Comparison of ENCODE assay signal across 9 cellular contexts in genomic region chr6:157036245-157036681, GRCh38.
DNase-seq lines count a peak whose midpoint lies in the region; ATAC-seq and TF ChIP-seq lines count a peak whose summit lies in the region.
"Had no signal": no experiment of that assay in that cellular context is flagged by ENCODE, and none has a peak within 500 bp of the region (broad histone marks: within the 10 kb centered on the region; RNA-seq: fewer than 3 reads in every experiment).

No MANE protein-coding gene starts in this region.

- DNase-seq in AG08395 (ENCODE audit: low spot score): peak; percentile 35
- peak; percentile 91 for DNase-seq in OCI-M1 (lab: John Stamatoyannopoulos, UW)
- DNase-seq in medulla oblongata (ENCODE audit: extremely low spot score): peak; percentile 82
- DNase-seq in RPMI8226: no peak
- DNase-seq in SW 1271 (lab: John Stamatoyannopoulos, UW): no peak
- DNase-seq in GM13977 (ENCODE audit: low spot score): no peak
- DNase-seq: NCI-H1930 had no signal

- in situ Hi-C loops in GM13977 (cut with MboI; ENCODE audit: low pct_unique_long_range_greater_than_20kb, low sequenced_read_pairs, unreplicated experiment): no loop called here

- TF ChIP-seq CTCF in GM13977 (IDR thresholded peaks at IDR 0.05; ENCODE audit: extremely low read depth, insufficient read depth, missing control alignments): no peak

- ATAC-seq in esophagus mucosa (peak; percentile 93), HG03196 (IDR thresholded peaks at IDR 0.05; ENCODE audit: unreplicated experiment) (no peak)

Comparison
In these comparisons a context has a peak if more than half of its experiments do, and no peak if none do; other contexts are left out.
1. DNase-seq: peak in AG08395 (single experiment), OCI-M1 (single experiment) and medulla oblongata (single experiment); none in RPMI8226 (single experiment), SW 1271 (0 of 2) and GM13977 (single experiment).